11 cellular contexts compared by ENCODE assay signal in the genomic region with DNA sequence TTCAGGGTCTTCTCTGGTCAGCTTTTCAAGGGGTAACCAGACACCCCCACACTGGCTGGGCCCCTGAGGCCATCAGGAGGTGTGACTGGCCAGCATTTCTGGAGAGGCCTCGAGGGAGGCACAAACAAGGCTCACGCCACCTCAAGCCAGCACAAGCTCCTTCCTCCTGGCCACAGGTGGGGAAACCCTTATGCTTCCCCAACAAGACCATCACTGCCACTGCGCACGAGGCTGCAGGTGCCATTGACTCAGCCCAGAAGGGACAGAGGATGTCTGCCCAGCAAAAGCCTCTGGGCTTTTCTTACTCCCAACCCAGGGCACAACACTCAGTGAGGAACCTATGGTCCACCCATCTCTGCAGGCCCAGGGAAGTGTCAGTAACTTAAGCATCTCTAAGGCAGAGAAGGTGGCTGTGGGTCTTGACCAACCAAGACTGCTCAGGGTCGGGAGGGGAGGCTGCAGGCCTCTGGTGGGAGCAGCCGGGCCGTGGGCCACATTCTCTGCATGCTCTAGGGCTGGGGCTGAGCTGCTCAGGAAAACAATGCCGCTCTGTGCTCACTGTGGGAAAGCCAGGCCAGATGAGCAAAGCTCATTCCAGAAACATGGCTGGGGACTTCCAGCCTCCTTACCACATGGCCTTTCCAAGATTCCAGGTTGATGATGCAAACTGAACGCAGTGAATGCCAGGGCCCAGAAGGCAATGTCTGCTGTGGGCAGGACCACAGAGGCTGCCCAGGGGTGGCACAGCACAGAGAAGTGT. TPM values are rescaled to one million over a fixed set of nuclear protein-coding genes. Genes with fewer than 3 reads are reported as not detected.
DNase-seq lines count a peak whose midpoint lies in the region; ATAC-seq and TF ChIP-seq lines count a peak whose summit lies in the region.
"Had no signal": no experiment of that assay in that cellular context is flagged by ENCODE, and none has a peak within 500 bp of the region (broad histone marks: within the 10 kb centered on the region; RNA-seq: fewer than 3 reads in every experiment).

No MANE protein-coding gene starts in this region.

- H3K27me3 Mint-ChIP-seq in H9 (ENCODE audit: low read depth), result peaks cover 8% of the 10 kb centered on the region
- H3K27me3 Mint-ChIP-seq in brain, result peaks cover 6% of the 10 kb centered on the region
- peaks cover 2% of the 10 kb centered on the region for H3K27me3 Mint-ChIP-seq in endothelial cell (ENCODE audit: unreplicated experiment)

- H4K91ac ChIP-seq in H9 (ENCODE audit: insufficient read length, low read depth, low read length), result no peak overlapping the region

- H3T11ph ChIP-seq in H9 (ENCODE audit: low read length), result no peak overlapping the region

- no peak overlapping the region for H3K4ac ChIP-seq in H9 (ENCODE audit: low read depth, low read length)

- H3K36me3 Mint-ChIP-seq in H9 (ENCODE audit: insufficient read depth in 1 of 3, low read depth in 3 of 3) (no peaks in the 10 kb centered on the region), brain (no peaks in the 10 kb centered on the region), endothelial cell (ENCODE audit: low read depth, unreplicated experiment) (peaks cover 4% of the 10 kb centered on the region)

- no peak overlapping the region for H4K8ac ChIP-seq in H9 (replicated peaks; ENCODE audit: insufficient read length, low read depth, low read length)

- no peaks in the 10 kb centered on the region for H3K9me3 ChIP-seq in H9 (ENCODE audit: control insufficient read depth, low read depth, low read length)

- H2AFZ ChIP-seq in H9 (ENCODE audit: low read length), result no peak overlapping the region

- no peaks in the 10 kb centered on the region; the same call in 1 of the 2 replicates for H3K4me1 ChIP-seq in H9 (ENCODE audit: insufficient read depth, low read length)

- no peaks in the 10 kb centered on the region for H4K20me1 ChIP-seq in H9 (ENCODE audit: control insufficient read depth, insufficient read depth, insufficient read length)

- H2BK120ac ChIP-seq in H9 (ENCODE audit: low read depth, low read length, poor library complexity, severe bottlenecking), result no peak overlapping the region

- no peak for ATAC-seq in HG02973 (IDR thresholded peaks at IDR 0.05; ENCODE audit: unreplicated experiment)
- ATAC-seq: GM12878 had no signal

- H2BK5ac ChIP-seq in H9 (ENCODE audit: insufficient read length, low read length), result no peak overlapping the region

- WGBS in H9 (ENCODE audit: extremely low coverage, insufficient read length, low lambda C conversion rate), result no CpG with 5 or more reads among the region's 9 CpGs

- no peak overlapping the region for H2BK20ac ChIP-seq in H9 (ENCODE audit: low read depth, low read length, poor library complexity, severe bottlenecking)

- H3K27ac Mint-ChIP-seq in H9 (no peak overlapping the region), brain (peak overlapping the region; percentile 20 to 89 (median 79)), endothelial cell (ENCODE audit: unreplicated experiment) (no peak overlapping the region)

- no peak overlapping the region for H3K27ac ChIP-seq in H9 (ENCODE audit: insufficient read length, low read depth, low read length)
- H3K27ac ChIP-seq in skin epidermis, result peak overlapping the region in 11 of 21 experiments; percentile 7 to 72 (median 42)

- H3K79me2 ChIP-seq in H9 (ENCODE audit: insufficient read depth, low read length), result no peaks in the 10 kb centered on the region

- no peak overlapping the region for H2BK12ac ChIP-seq in H9 (ENCODE audit: insufficient read length, low read depth, low read length)

- H3K79me1 ChIP-seq in H9 (ENCODE audit: insufficient read depth, low read depth, low read length, poor library complexity, severe bottlenecking), result no peaks in the 10 kb centered on the region

- H3K14ac ChIP-seq in H9 (ENCODE audit: insufficient read depth, low read length), result no peak overlapping the region; the same call in 1 of the 2 replicates

- H2BK15ac ChIP-seq in H9 (ENCODE audit: low read depth, low read length), result no peak overlapping the region

- no peaks in the 10 kb centered on the region for H3K23me2 ChIP-seq in H9 (ENCODE audit: insufficient read length, low read depth, low read length, poor library complexity, severe bottlenecking)

- peak; percentile 28 for DNase-seq in H9
- DNase-seq in inferior parietal cortex (ENCODE audit: extremely low spot score), result peak; percentile 55
- no peak for DNase-seq in endothelial cell (ENCODE audit: low spot score)
- no peak for DNase-seq in NCI-H187 (lab: John Stamatoyannopoulos, UW)
- no peak for DNase-seq in DMS79 (lab: John Stamatoyannopoulos, UW)
- DNase-seq: SHP77; stimulated activated CD4-positive, alpha-beta T cell treated with anti-CD3 and anti-CD28 coated beads, Interleukin-2, amount 100 ng/mL, for 48 hours had no signal

- H3K18ac ChIP-seq in H9 (ENCODE audit: insufficient read length, low read depth, low read length), result no peak overlapping the region

- H3K4me3 Mint-ChIP-seq in H9 (no peak overlapping the region; a peak in 1 of 5 replicates), brain (no peak overlapping the region), endothelial cell (ENCODE audit: unreplicated experiment) (no peak overlapping the region)

- H3K4me1 Mint-ChIP-seq in H9 (peaks cover 0 to 8% of the 10 kb centered on the region in 2 experiments; a peak in 3 of 4 replicates), brain (peaks cover 7% of the 10 kb centered on the region), endothelial cell (ENCODE audit: unreplicated experiment) (peaks cover 5% of the 10 kb centered on the region)

- H3K9me3 Mint-ChIP-seq in H9 (peaks cover 2 to 14% of the 10 kb centered on the region in 2 experiments; a peak in 2 of 5 replicates), brain (peaks cover 0 to 6% (median 5%) of the 10 kb centered on the region in 5 experiments), endothelial cell (ENCODE audit: unreplicated experiment) (no peaks in the 10 kb centered on the region)

- H3K23ac ChIP-seq in H9 (ENCODE audit: insufficient read length, low read depth, low read length), result no peak overlapping the region

- H3K4me2 ChIP-seq in H9 (ENCODE audit: insufficient read depth, insufficient read length, low read length), result no peak overlapping the region

- H3K4me3 ChIP-seq in skin epidermis, result no peak overlapping the region
- H3K4me3 ChIP-seq: GM12878 had no signal

- no peak overlapping the region for H2AK5ac ChIP-seq in H9 (ENCODE audit: insufficient read length, low read length)

- TF ChIP-seq CTCF in H9 (conservative IDR thresholded peaks at IDR 0.05) (no peak), brain (conservative IDR thresholded peaks at IDR 0.05) (no peak), endothelial cell (IDR thresholded peaks at IDR 0.05; ENCODE audit: unreplicated experiment) (no peak)

- H3K9ac ChIP-seq in H9 (ENCODE audit: extremely low read depth, insufficient read length, low read length), result no peak overlapping the region

- H3K56ac ChIP-seq in H9 (ENCODE audit: insufficient read length, low read depth, low read length), result no peak overlapping the region

- H3K27me3 ChIP-seq in H9 (ENCODE audit: insufficient read depth, low read length), result no peaks in the 10 kb centered on the region

- H4K5ac ChIP-seq in H9 (ENCODE audit: insufficient read length, low read depth, low read length), result no peak overlapping the region

RNA-seq across cellular contexts. Expression of a gene that starts 24.2 kb away (rescaled TPM):
- total RNA-seq in H9 (2021) (11.3 and 11.5 TPM in 2 replicates), endothelial cell (ENCODE audit: unreplicated experiment) (9.6 TPM)
- 23.9 TPM for polyA plus RNA-seq in brain (ENCODE audit: insufficient read depth, low read depth, low replicate concordance)

RNA-seq across cellular contexts. Expression of a gene that starts 24.2 kb away (rescaled TPM):
- total RNA-seq in H9 (2021) (not detected in 2 replicates), endothelial cell (ENCODE audit: unreplicated experiment) (not detected)
- polyA plus RNA-seq in brain (ENCODE audit: insufficient read depth, low read depth, low replicate concordance), result not detected
- total RNA-seq: GM12878 had no signal

RNA-seq across cellular contexts. Expression of a gene that starts 43.2 kb away (rescaled TPM):
- total RNA-seq in H9 (2021), result 1.7 and 2.4 TPM in 2 replicates
- polyA plus RNA-seq in brain (ENCODE audit: insufficient read depth, low read depth, low replicate concordance), result 33.5 TPM
- 22.5 TPM for total RNA-seq in endothelial cell (ENCODE audit: unreplicated experiment)

Comparison
In these comparisons a context has a peak if more than half of its experiments do, and no peak if none do; other contexts are left out.
1. DNase-seq: peak in H9 (single experiment) and inferior parietal cortex (single experiment); none in endothelial cell (single experiment), NCI-H187 (0 of 2) and DMS79 (single experiment).
2. H3K27ac Mint-ChIP-seq: peak in brain (5 of 5); none in H9 (0 of 3) and endothelial cell (single experiment).